14 cellular contexts compared by ENCODE assay signal in the genomic region with DNA sequence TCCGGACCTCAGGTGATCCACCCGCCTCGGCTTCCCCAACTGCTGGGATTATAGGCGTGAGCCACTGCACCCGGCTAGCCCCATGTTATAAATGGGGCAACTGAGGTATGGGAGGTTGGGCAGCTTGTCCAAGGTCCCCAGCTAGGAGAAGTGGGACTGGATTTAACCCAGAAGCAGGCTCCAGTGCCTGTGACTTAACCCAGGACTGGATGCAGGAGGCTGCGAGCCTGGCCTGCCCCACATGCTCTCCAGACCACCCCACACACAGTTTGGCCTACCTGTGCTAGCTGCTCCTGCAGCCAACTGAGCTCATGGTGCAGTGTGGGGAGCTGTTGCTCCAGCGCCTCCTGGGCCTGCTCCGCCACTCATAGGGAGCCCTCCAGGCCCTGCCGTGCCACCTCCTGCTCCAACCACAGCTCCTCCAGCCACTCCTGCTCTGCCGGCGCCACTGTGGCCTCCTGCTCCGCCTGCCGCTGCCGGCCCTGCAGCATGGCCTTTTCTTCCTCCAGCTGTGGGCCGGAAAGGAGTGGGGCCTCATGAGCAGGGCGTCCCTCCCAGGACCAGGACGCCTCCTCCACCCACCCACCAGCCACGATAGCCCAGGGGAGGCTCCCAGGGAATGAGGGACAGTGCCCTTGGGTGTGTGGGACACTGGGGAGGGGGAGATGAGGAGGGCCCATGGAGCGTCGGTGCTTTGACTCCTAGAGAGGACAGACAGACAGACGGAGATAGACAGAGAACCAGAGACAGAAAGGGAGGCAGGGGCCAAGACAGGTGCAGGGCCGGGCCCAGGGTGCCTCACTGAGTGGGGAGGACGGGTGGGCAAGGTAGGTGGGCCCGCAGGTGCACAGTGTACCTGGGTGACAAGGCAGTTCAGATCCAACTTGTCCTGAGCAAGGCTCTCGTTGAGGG. TPM values are rescaled to one million over a fixed set of nuclear protein-coding genes. Genes with fewer than 3 reads are reported as not detected.
DNase-seq lines count a peak whose midpoint lies in the region; ATAC-seq and TF ChIP-seq lines count a peak whose summit lies in the region.
"Had no signal": no experiment of that assay in that cellular context is flagged by ENCODE, and none has a peak within 500 bp of the region (broad histone marks: within the 10 kb centered on the region; RNA-seq: fewer than 3 reads in every experiment).

No MANE protein-coding gene starts in this region.

- no peaks in the 10 kb centered on the region for H3K9me3 ChIP-seq in T-helper 17 cell (ENCODE audit: control insufficient read depth, low read length, poor library complexity, severe bottlenecking)
- H3K9me3 ChIP-seq: BLaER1 treated with 17β-estradiol and CSF1 and Interleukin-3, amounts not matched to agents 10 nM and 100 nM had no signal

- no peaks in the 10 kb centered on the region for H3K9me3 Mint-ChIP-seq in natural killer cell treated with Interleukin-12 subunit alpha and Interleukin-12 subunit beta and Interleukin-15 and Interleukin-18, amount 100 ng/mL, for 72 hours
- H3K9me3 Mint-ChIP-seq in natural killer cell: no peaks in the 10 kb centered on the region
- no peaks in the 10 kb centered on the region for H3K9me3 Mint-ChIP-seq in chondrocyte (ENCODE audit: low read depth)
- H3K9me3 Mint-ChIP-seq: memory B cell had no signal

- ATAC-seq in natural killer cell treated with Interleukin-12 subunit alpha and Interleukin-12 subunit beta and Interleukin-15 and Interleukin-18, amount 100 ng/mL, for 72 hours: peak in 1 of 2 donors; percentile 1
- ATAC-seq in natural killer cell (no peak), omental fat pad (ENCODE audit: low FRiP score) (no peak), T-helper 17 cell (no peak)

- H3K4me1 Mint-ChIP-seq in natural killer cell treated with Interleukin-12 subunit alpha and Interleukin-12 subunit beta and Interleukin-15 and Interleukin-18, amount 100 ng/mL, for 72 hours (ENCODE audit: low read depth in 2 of 2): peaks cover 0 to 10% of the 10 kb centered on the region in 2 donors
- H3K4me1 Mint-ChIP-seq in natural killer cell (peaks cover 0 to 22% of the 10 kb centered on the region in 2 donors), chondrocyte (ENCODE audit: low read depth) (peaks cover 2% of the 10 kb centered on the region), T-helper 17 cell (peaks cover 14% of the 10 kb centered on the region)

- H3K36me3 Mint-ChIP-seq in natural killer cell treated with Interleukin-12 subunit alpha and Interleukin-12 subunit beta and Interleukin-15 and Interleukin-18, amount 100 ng/mL, for 72 hours: peaks cover 6% of the 10 kb centered on the region
- no peaks in the 10 kb centered on the region for H3K36me3 Mint-ChIP-seq in natural killer cell
- H3K36me3 Mint-ChIP-seq in chondrocyte (ENCODE audit: low read depth): peaks cover 32% of the 10 kb centered on the region
- peaks cover 18% of the 10 kb centered on the region for H3K36me3 Mint-ChIP-seq in T-helper 17 cell (ENCODE audit: low read depth)

- DNase-seq in natural killer cell treated with Interleukin-12 subunit alpha and Interleukin-12 subunit beta and Interleukin-15 and Interleukin-18, amount 100 ng/mL, for 72 hours (ENCODE audit: low spot score): peak; percentile 63
- DNase-seq in natural killer cell (no peak), chondrocyte (ENCODE audit: low spot score) (peak; percentile 100), omental fat pad (ENCODE audit: low spot score) (peak; percentile 23), ecto neural progenitor cell (ENCODE audit: low spot score) (no peak), T-helper 17 cell (no peak), NCI-H1092 treated with DMSO at 0.1 percent for 48 hours (lab: John Stamatoyannopoulos, UW) (no peak), kidney glomerular epithelial cell (lab: John Stamatoyannopoulos, UW) (no peak)
- DNase-seq: GOT3 had no signal

- intact Hi-C loops in natural killer cell (cut with micrococcal nuclease): loop anchor here (1.0 to 2.0 kb wide), 2 partner anchors 10 to 15 kb away; no protein-coding TSS in a partner anchor

- no peak overlapping the region for H3K27ac Mint-ChIP-seq in natural killer cell treated with Interleukin-12 subunit alpha and Interleukin-12 subunit beta and Interleukin-15 and Interleukin-18, amount 100 ng/mL, for 72 hours
- peak overlapping the region in 1 of 2 donors; percentile 3 for H3K27ac Mint-ChIP-seq in natural killer cell
- H3K27ac Mint-ChIP-seq in chondrocyte (ENCODE audit: unreplicated experiment): no peak overlapping the region
- no peak overlapping the region for H3K27ac Mint-ChIP-seq in T-helper 17 cell
- H3K27ac Mint-ChIP-seq: activated naive CD8-positive, alpha-beta T cell; memory B cell; progenitor cell of endocrine pancreas had no signal

- no peak overlapping the region for H3K4me3 Mint-ChIP-seq in natural killer cell treated with Interleukin-12 subunit alpha and Interleukin-12 subunit beta and Interleukin-15 and Interleukin-18, amount 100 ng/mL, for 72 hours
- H3K4me3 Mint-ChIP-seq in natural killer cell: no peak overlapping the region
- H3K4me3 Mint-ChIP-seq in chondrocyte (ENCODE audit: unreplicated experiment): no peak overlapping the region
- no peak overlapping the region for H3K4me3 Mint-ChIP-seq in T-helper 17 cell
- H3K4me3 Mint-ChIP-seq: activated naive CD8-positive, alpha-beta T cell; memory B cell had no signal

- TF ChIP-seq CTCF in natural killer cell (IDR thresholded peaks at IDR 0.05) (no peak), chondrocyte (IDR thresholded peaks at IDR 0.05) (no peak), omental fat pad (IDR thresholded peaks at IDR 0.05) (no peak)

- no peaks in the 10 kb centered on the region for H3K27me3 Mint-ChIP-seq in natural killer cell treated with Interleukin-12 subunit alpha and Interleukin-12 subunit beta and Interleukin-15 and Interleukin-18, amount 100 ng/mL, for 72 hours
- H3K27me3 Mint-ChIP-seq in natural killer cell (ENCODE audit: low read depth in 2 of 2): no peaks in the 10 kb centered on the region
- H3K27me3 Mint-ChIP-seq in chondrocyte (ENCODE audit: low read depth): no peaks in the 10 kb centered on the region
- H3K27me3 Mint-ChIP-seq in T-helper 17 cell: no peaks in the 10 kb centered on the region
- H3K27me3 Mint-ChIP-seq: activated naive CD8-positive, alpha-beta T cell; memory B cell; progenitor cell of endocrine pancreas had no signal

RNA-seq across cellular contexts. Expression of a gene that starts 12.4 kb away (rescaled TPM):
- total RNA-seq in natural killer cell treated with Interleukin-12 subunit alpha and Interleukin-12 subunit beta and Interleukin-15 and Interleukin-18, amount 100 ng/mL, for 72 hours: 10 to 100 TPM in 1 of 2 donors, 1 to 10 TPM in 1; 6.3 to 10.0 TPM
- total RNA-seq in natural killer cell: 10 to 100 TPM; 18.4 to 26.0 (median 22.8) TPM
- 52.1 to 67.7 TPM (median 58.9 TPM) in 3 replicates for total RNA-seq in chondrocyte
- 10 to 100 TPM; 22.9 to 63.6 (median 41.6) TPM for total RNA-seq in omental fat pad
- total RNA-seq in T-helper 17 cell: 10 to 100 TPM in 1 of 2 donors, 1 to 10 TPM in 1; 9.7 to 17.6 TPM

RNA-seq across cellular contexts. Expression of a gene that starts 41.0 kb away (rescaled TPM):
- total RNA-seq in natural killer cell treated with Interleukin-12 subunit alpha and Interleukin-12 subunit beta and Interleukin-15 and Interleukin-18, amount 100 ng/mL, for 72 hours: 1,000 to 10,000 TPM; 1,591 to 3,879 TPM
- 1,000 to 10,000 TPM; 2,937 to 3,261 (median 3,038) TPM for total RNA-seq in natural killer cell
- 1,438 to 1,620 TPM (median 1,579 TPM) in 3 replicates for total RNA-seq in chondrocyte
- total RNA-seq in omental fat pad: under 1 TPM; under 0.01 TPM
- total RNA-seq in T-helper 17 cell: 1,000 to 10,000 TPM; 3,182 to 3,922 TPM
- total RNA-seq: M059J had no signal

Comparison
In these comparisons a context has a peak if more than half of its experiments do, and no peak if none do; other contexts are left out.
1. DNase-seq: peak in natural killer cell treated with Interleukin-12 subunit alpha and Interleukin-12 subunit beta and Interleukin-15 and Interleukin-18, amount 100 ng/mL, for 72 hours (single experiment), chondrocyte (single experiment) and omental fat pad (single experiment); none in natural killer cell (single experiment), ecto neural progenitor cell (single experiment), T-helper 17 cell (0 of 3), NCI-H1092 treated with DMSO at 0.1 percent for 48 hours (single experiment) and kidney glomerular epithelial cell (single experiment).
2. RNA of a gene that starts 41.0 kb away (total RNA-seq): 3,182 to 3,922 TPM in T-helper 17 cell, 1,591 to 3,879 TPM in natural killer cell treated with Interleukin-12 subunit alpha and Interleukin-12 subunit beta and Interleukin-15 and Interleukin-18, amount 100 ng/mL, for 72 hours, 2,937 to 3,261 TPM in natural killer cell and 1,438 to 1,620 TPM in chondrocyte; under 0.01 TPM in omental fat pad; every median in the first group is over 1,000 times any median in the second.